Comparison of ENCODE assay signal across 12 cellular contexts in the genomic region with DNA sequence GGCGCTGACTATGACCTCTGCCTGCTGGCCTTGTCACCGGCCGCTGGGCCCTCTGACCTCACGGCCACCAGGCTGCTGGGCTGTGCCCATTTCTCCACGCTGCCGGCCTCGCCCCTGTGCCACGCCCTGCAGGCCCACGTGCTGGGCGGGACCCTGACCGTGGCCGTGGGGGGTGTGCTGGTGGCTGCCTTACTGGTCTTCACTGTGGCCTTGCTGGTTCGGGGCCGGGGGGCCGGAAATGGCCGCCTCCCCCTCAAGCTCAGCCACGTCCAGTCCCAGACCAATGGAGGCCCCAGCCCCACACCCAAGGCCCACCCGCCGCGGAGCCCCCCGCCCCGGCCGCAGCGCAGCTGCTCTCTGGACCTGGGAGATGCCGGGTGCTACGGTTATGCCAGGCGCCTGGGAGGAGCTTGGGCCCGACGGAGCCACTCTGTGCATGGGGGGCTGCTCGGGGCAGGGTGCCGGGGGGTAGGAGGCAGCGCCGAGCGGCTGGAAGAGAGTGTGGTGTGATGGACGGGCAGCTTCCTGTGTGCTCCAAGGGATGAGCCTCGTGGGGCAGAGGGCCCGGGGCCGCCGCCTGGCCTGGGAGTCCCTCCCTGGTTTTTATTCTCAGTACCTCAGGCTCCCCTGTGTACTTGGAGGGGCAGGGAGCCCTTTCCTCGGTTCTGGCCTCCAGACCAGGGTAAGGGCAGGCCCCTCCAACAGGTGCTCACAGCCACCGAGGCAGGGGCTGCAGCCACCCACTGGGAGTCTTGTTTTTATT.
"Had no signal": no experiment of that assay in that cellular context is flagged by ENCODE, and none has a peak within 500 bp of the region (broad histone marks: within the 10 kb centered on the region; RNA-seq: fewer than 3 reads in every experiment).

No MANE protein-coding gene starts in this region.

- H3K27me3 Mint-ChIP-seq: central memory CD8-positive, alpha-beta T cell; dendritic cell treated with granulocyte-macrophage colony-stimulating factor and Interleukin-4, amounts not matched to agents 40 ng/mL and 50 ng/mL, for 4 days had no signal

- H3K4me3 ChIP-seq: body of pancreas, pancreas had no signal

- H3K27ac ChIP-seq: body of pancreas, pancreas had no signal

- H3K36me3 ChIP-seq: pancreas had no signal

- FAIRE-seq: pancreas, small intestine, urothelium cell line had no signal

- DNase-seq: activated CD4-positive, alpha-beta T cell treated with anti-CD3 and anti-CD28 coated beads for 48 hours; activated T-cell treated with anti-CD3 and anti-CD28 coated beads for 4 hours; amniotic stem cell; body of pancreas; mesendoderm; small intestine; T-helper 9 cell had no signal

- H3K9me3 ChIP-seq: body of pancreas, pancreas had no signal

- H3K27me3 ChIP-seq: body of pancreas, pancreas had no signal

- H3K9me3 Mint-ChIP-seq: activated naive CD4-positive, alpha-beta T cell treated with anti-CD3 and anti-CD28 coated beads, Interleukin-2, amount 50 U/mL, for 72 hours; central memory CD8-positive, alpha-beta T cell; dendritic cell treated with granulocyte-macrophage colony-stimulating factor and Interleukin-4, amounts not matched to agents 40 ng/mL and 50 ng/mL, for 4 days had no signal

- ATAC-seq: activated naive CD4-positive, alpha-beta T cell treated with anti-CD3 and anti-CD28 coated beads, Interleukin-2, amount 50 U/mL, for 72 hours; body of pancreas; pancreas had no signal

- H3K36me3 Mint-ChIP-seq: activated naive CD4-positive, alpha-beta T cell treated with anti-CD3 and anti-CD28 coated beads, Interleukin-2, amount 50 U/mL, for 72 hours had no signal

- H3K27ac Mint-ChIP-seq: activated naive CD4-positive, alpha-beta T cell treated with anti-CD3 and anti-CD28 coated beads, Interleukin-2, amount 50 U/mL, for 72 hours; dendritic cell treated with granulocyte-macrophage colony-stimulating factor and Interleukin-4, amounts not matched to agents 40 ng/mL and 50 ng/mL, for 4 days had no signal

- H3K4me3 Mint-ChIP-seq: central memory CD8-positive, alpha-beta T cell; dendritic cell treated with granulocyte-macrophage colony-stimulating factor and Interleukin-4, amounts not matched to agents 40 ng/mL and 50 ng/mL, for 4 days had no signal
